In the genomic region with DNA sequence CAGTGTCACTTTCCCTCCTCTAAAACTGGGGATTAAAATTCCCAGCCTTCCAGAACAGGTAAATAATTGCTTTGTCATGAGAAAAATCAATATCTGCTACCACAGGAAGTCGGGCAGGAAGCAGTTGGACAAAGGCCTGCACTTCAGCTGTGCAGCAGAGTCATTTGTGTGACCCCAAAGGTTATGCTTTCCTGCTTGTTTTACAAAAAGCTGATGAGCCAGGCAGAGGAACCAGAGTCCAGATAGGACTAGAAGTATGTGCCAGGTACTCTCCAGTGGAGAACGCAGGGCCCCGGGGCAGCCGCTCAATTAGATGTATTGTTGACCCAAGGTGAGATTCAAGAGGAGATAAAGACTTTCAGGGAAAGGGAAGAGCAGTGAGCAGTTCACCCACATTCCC, we compare ENCODE assay signal across 11 cellular contexts.
A peak's percentile ranks its signal among the peaks of the same experiment; 100 is the strongest.
DNase-seq lines count a peak whose midpoint lies in the region; ATAC-seq and TF ChIP-seq lines count a peak whose summit lies in the region.
"Had no signal": no experiment of that assay in that cellular context is flagged by ENCODE, and none has a peak within 500 bp of the region (broad histone marks: within the 10 kb centered on the region; RNA-seq: fewer than 3 reads in every experiment).

No MANE protein-coding gene starts in this region.

- H3K4me1 ChIP-seq in ACC112 (ENCODE audit: control insufficient read depth, insufficient read depth, low read length, unreplicated experiment) (peaks cover 39% of the 10 kb centered on the region), IMR-90 (ENCODE audit: control insufficient read depth, insufficient read depth, low read length) (peaks cover 15% of the 10 kb centered on the region), SJCRH30 (peaks cover 20% of the 10 kb centered on the region), liver (ENCODE audit: control insufficient read depth in 4 of 4, insufficient read depth in 4 of 4, low read length in 3 of 4) (peaks cover 0 to 18% (median 6%) of the 10 kb centered on the region in 4 donors), esophagus muscularis mucosa (peaks cover 0 to 4% (median 3%) of the 10 kb centered on the region in 4 donors)
- H3K4me1 ChIP-seq: psoas muscle had no signal

- H2AFZ ChIP-seq in ACC112 (ENCODE audit: low read length, unreplicated experiment) (peak overlapping the region; percentile 63), IMR-90 (replicated peaks; ENCODE audit: low read length, poor library complexity) (no peak overlapping the region)

- no peak overlapping the region for H2BK15ac ChIP-seq in IMR-90 (ENCODE audit: low read depth, low read length)

- H3K4ac ChIP-seq in IMR-90 (ENCODE audit: low read depth, low read length): peak overlapping the region; percentile 3; the same call in 1 of the 2 replicates

- in situ Hi-C loops in IMR-90 (cut with MboI; ENCODE audit: low sequenced_read_pairs): no loop called here
- in situ Hi-C loops in KBM-7 (cut with MboI; ENCODE audit: low pct_unique_long_range_greater_than_20kb, low sequenced_read_pairs): no loop called here

- H3K4me2 ChIP-seq in IMR-90 (ENCODE audit: low read depth, low read length): no peak overlapping the region

- peak overlapping the region; percentile 20; the same call in 1 of the 2 replicates for H3K18ac ChIP-seq in IMR-90 (ENCODE audit: low read depth, low read length)

- H2BK120ac ChIP-seq in IMR-90 (ENCODE audit: low read depth, low read length): peak overlapping the region; percentile 13

- peak overlapping the region; percentile 68 for H3K27ac ChIP-seq in ACC112 (ENCODE audit: low read depth, low read length)
- H3K27ac ChIP-seq in IMR-90 (ENCODE audit: insufficient read depth, low read length): no peak overlapping the region
- peak overlapping the region; percentile 34 for H3K27ac ChIP-seq in SJCRH30
- peak overlapping the region; percentile 51 to 55 for H3K27ac ChIP-seq in liver (ENCODE audit: low read depth in 1 of 2, low read length in 2 of 2)
- no peak overlapping the region for H3K27ac ChIP-seq in esophagus muscularis mucosa (replicated peaks in 1 of 4)
- H3K27ac ChIP-seq: dorsolateral prefrontal cortex, psoas muscle had no signal

- no peaks in the 10 kb centered on the region for H3K79me1 ChIP-seq in IMR-90 (ENCODE audit: low read depth in 1 of 2, low read length in 2 of 2)

- H3K56ac ChIP-seq in IMR-90 (ENCODE audit: extremely low read depth, insufficient read depth, low read length): no peak overlapping the region

- peak overlapping the region; percentile 42 for H2BK5ac ChIP-seq in IMR-90 (ENCODE audit: low read depth, low read length, poor library complexity, severe bottlenecking)

- H3K27me3 ChIP-seq in ACC112 (ENCODE audit: insufficient read depth, low read length) (no peaks in the 10 kb centered on the region), IMR-90 (ENCODE audit: control insufficient read depth, insufficient read depth, low read length) (no peaks in the 10 kb centered on the region), SJCRH30 (no peaks in the 10 kb centered on the region), liver (ENCODE audit: control insufficient read depth in 4 of 4, insufficient read depth in 4 of 4, low read length in 3 of 4) (no peaks in the 10 kb centered on the region), esophagus muscularis mucosa (no peaks in the 10 kb centered on the region)
- H3K27me3 ChIP-seq: dorsolateral prefrontal cortex had no signal

- no peak for TF ChIP-seq POLR2A in IMR-90 (IDR thresholded peaks at IDR 0.05; ENCODE audit: low read depth, low read length)
- TF ChIP-seq POLR2A in esophagus muscularis mucosa (IDR thresholded peaks at IDR 0.05; ENCODE audit: low read depth): no peak

- no TSS peak for BruUV-seq in IMR-90 (replicated peaks; lab: Mats Ljungman, UMichigan)

- peak overlapping the region; percentile 24 for H4K5ac ChIP-seq in IMR-90 (ENCODE audit: low read depth, low read length)

- DNase-seq in IMR-90 (peak; percentile 67), SJCRH30 (peak; percentile 33 to 54), KBM-7 (no peak), DMS 273 treated with DMSO at 0.1 percent for 48 hours (lab: John Stamatoyannopoulos, UW) (no peak), esophagus muscularis mucosa (ENCODE audit: extremely low spot score) (no peak)
- DNase-seq: activated naive CD4-positive, alpha-beta T cell treated with Interleukin-2 at 50 U/mL for 16 hours; dorsolateral prefrontal cortex; psoas muscle had no signal

- CTCF ChIA-PET in IMR-90 (lab: Yijun Ruan, JAX): no interaction called here

- H3K9me3 ChIP-seq in IMR-90 (ENCODE audit: control insufficient read depth, insufficient read depth, low read length): no peaks in the 10 kb centered on the region
- 0 out of 2 replicates have a peak, but pooled peaks cover 3% of the 10 kb centered on the region for H3K9me3 ChIP-seq in SJCRH30 (replicated peaks)
- H3K9me3 ChIP-seq in liver (ENCODE audit: control insufficient read depth in 4 of 4, low read length in 3 of 4): no peaks in the 10 kb centered on the region
- H3K9me3 ChIP-seq in esophagus muscularis mucosa: peaks cover 0 to 3% (median 0%) of the 10 kb centered on the region in 4 donors
- H3K9me3 ChIP-seq: psoas muscle had no signal

- no peak for TF ChIP-seq EP300 in esophagus muscularis mucosa (IDR thresholded peaks at IDR 0.05)

- intact Hi-C loops in IMR-90 (cut with micrococcal nuclease): loop anchor here (5.0 kb wide), 1 partner anchor 137 kb away; no protein-coding TSS in a partner anchor
- intact Hi-C loops in esophagus muscularis mucosa (cut with DNase I): no loop called here

- 0 out of 2 replicates have a peak overlapping the region, but pooled peaks have one; percentile 0 for H3K23ac ChIP-seq in IMR-90 (ENCODE audit: low read depth, low read length)

- POLR2A ChIA-PET in IMR-90 (lab: Charles Lee; ENCODE audit: unreplicated experiment): interaction anchor here (0.6 kb wide), 1 partner anchor 13 kb away, joined by 3 read pairs; no protein-coding TSS in a partner anchor

- TF ChIP-seq CTCF in IMR-90 (conservative IDR thresholded peaks at IDR 0.05; ENCODE audit: low read depth, low read length) (no peak), liver (IDR thresholded peaks at IDR 0.05; ENCODE audit: low read depth, low read length, missing input control) (no peak), esophagus muscularis mucosa (IDR thresholded peaks at IDR 0.05) (no peak)

- no peak for TF ChIP-seq RAD21 in IMR-90 (IDR thresholded peaks at IDR 0.05; ENCODE audit: low read length)
- TF ChIP-seq RAD21 in liver (IDR thresholded peaks at IDR 0.05): peak; percentile 64 to 75

- ATAC-seq in IMR-90 (ENCODE audit: low read depth) (no peak), HG03025 (IDR thresholded peaks at IDR 0.05; ENCODE audit: low FRiP score, unreplicated experiment) (no peak)
- ATAC-seq: psoas muscle had no signal

- no peak overlapping the region for H2AK9ac ChIP-seq in IMR-90 (replicated peaks; ENCODE audit: low read depth, low read length, poor library complexity)

- WGBS in IMR-90 (ENCODE audit: extremely low coverage in 2 of 2, insufficient read length in 1 of 2), 2 experiments: no CpG with 5 or more reads among the region's 4 CpGs
- 18% methylated on average over 4 of the region's 4 CpGs for whole genome bisulfite sequencing in liver
- 66% methylated on average over 4 of the region's 4 CpGs for WGBS in esophagus muscularis mucosa

- peak overlapping the region; percentile 47; the same call in 1 of the 2 replicates for H2AK5ac ChIP-seq in IMR-90 (ENCODE audit: low read depth, low read length)

- no peak overlapping the region for H3K14ac ChIP-seq in IMR-90 (replicated peaks; ENCODE audit: low read depth, low read length)

- H4K20me1 ChIP-seq in IMR-90 (ENCODE audit: insufficient read depth, low read length): no peaks in the 10 kb centered on the region

- 0 out of 2 replicates have a peak overlapping the region, but pooled peaks have one; percentile 1 for H4K91ac ChIP-seq in IMR-90 (ENCODE audit: insufficient read depth, low read depth, low read length)

- H3K9ac ChIP-seq in IMR-90 (ENCODE audit: low read depth, low read length) (no peak overlapping the region), liver (ENCODE audit: low read depth in 1 of 2, low read length in 2 of 2) (no peak overlapping the region)

- H4K8ac ChIP-seq in IMR-90 (ENCODE audit: low read depth in 2 of 2, low read length in 2 of 2): peak overlapping the region in 1 of 2 experiments; percentile 66; a peak in 2 of 4 replicates

- H3K36me3 ChIP-seq in ACC112 (ENCODE audit: insufficient read depth, low read length) (peaks cover 4% of the 10 kb centered on the region; the same call in 1 of the 2 replicates), IMR-90 (ENCODE audit: control insufficient read depth, insufficient read depth, low read length) (no peaks in the 10 kb centered on the region), SJCRH30 (no peaks in the 10 kb centered on the region), liver (ENCODE audit: control insufficient read depth in 4 of 4, insufficient read depth in 3 of 4, low read depth in 1 of 4, low read length in 3 of 4) (no peaks in the 10 kb centered on the region), esophagus muscularis mucosa (no peaks in the 10 kb centered on the region)

- H3K9me1 ChIP-seq in IMR-90 (ENCODE audit: insufficient read depth, low read length): peaks cover 9% of the 10 kb centered on the region

- H2BK20ac ChIP-seq in IMR-90 (ENCODE audit: low read depth, low read length): peak overlapping the region; percentile 45; the same call in 1 of the 2 replicates

- dilution Hi-C loops in IMR-90 (cut with HindIII; ENCODE audit: low sequenced_read_pairs, unreplicated experiment): no loop called here

- no peaks in the 10 kb centered on the region for H3K79me2 ChIP-seq in ACC112 (ENCODE audit: control insufficient read depth, insufficient read depth, low read length, unreplicated experiment)

- H3K4me3 ChIP-seq in ACC112 (ENCODE audit: low read depth, low read length): no peak overlapping the region
- H3K4me3 ChIP-seq in IMR-90 (ENCODE audit: insufficient read depth, low read depth, low read length): no peak overlapping the region
- H3K4me3 ChIP-seq in SJCRH30: no peak overlapping the region
- H3K4me3 ChIP-seq in liver (ENCODE audit: low read depth in 1 of 3, low read length in 3 of 3): no peak overlapping the region
- no peak overlapping the region for H3K4me3 ChIP-seq in esophagus muscularis mucosa
- H3K4me3 ChIP-seq: dorsolateral prefrontal cortex, psoas muscle had no signal

TF ChIP-seq in IMR-90, 13 proteins besides CTCF, POLR2A, EP300 and RAD21 (continues in another document):
- TF ChIP-seq MXI1 (IDR thresholded peaks at IDR 0.05; ENCODE audit: borderline replicate concordance, low read depth, low read length): no peak
- no peak for TF ChIP-seq RFX5 (IDR thresholded peaks at IDR 0.05; ENCODE audit: low read depth, low read length)
- peak; percentile 23; the same call in 1 of the 2 replicates for TF ChIP-seq MAFK (IDR thresholded peaks at IDR 0.05; ENCODE audit: low read depth, low read length)
- TF ChIP-seq SMC3 (IDR thresholded peaks at IDR 0.05; ENCODE audit: low read depth, low read length): no peak

TF ChIP-seq in liver, 16 proteins besides CTCF, POLR2A, EP300 and RAD21 (continues in another document):
- TF ChIP-seq NR2F2 (IDR thresholded peaks at IDR 0.05) (peak; percentile 98), YY1 (IDR thresholded peaks at IDR 0.05) (peak; percentile 81), SP1 (IDR thresholded peaks at IDR 0.05) (peak; percentile 92), TAF1 (conservative IDR thresholded peaks at IDR 0.05) (peak; percentile 41)

Comparison
In these comparisons a context has a peak if more than half of its experiments do, and no peak if none do; other contexts are left out.
1. H3K27ac ChIP-seq: peak in ACC112 (single experiment), SJCRH30 (single experiment) and liver (2 of 2); none in IMR-90 (single experiment) and esophagus muscularis mucosa (0 of 4).
2. DNase-seq: peak in IMR-90 (single experiment) and SJCRH30 (2 of 2); none in KBM-7 (single experiment), DMS 273 treated with DMSO at 0.1 percent for 48 hours (single experiment) and esophagus muscularis mucosa (single experiment).